Comparison of ENCODE assay signal across 34 cellular contexts in the genomic region with DNA sequence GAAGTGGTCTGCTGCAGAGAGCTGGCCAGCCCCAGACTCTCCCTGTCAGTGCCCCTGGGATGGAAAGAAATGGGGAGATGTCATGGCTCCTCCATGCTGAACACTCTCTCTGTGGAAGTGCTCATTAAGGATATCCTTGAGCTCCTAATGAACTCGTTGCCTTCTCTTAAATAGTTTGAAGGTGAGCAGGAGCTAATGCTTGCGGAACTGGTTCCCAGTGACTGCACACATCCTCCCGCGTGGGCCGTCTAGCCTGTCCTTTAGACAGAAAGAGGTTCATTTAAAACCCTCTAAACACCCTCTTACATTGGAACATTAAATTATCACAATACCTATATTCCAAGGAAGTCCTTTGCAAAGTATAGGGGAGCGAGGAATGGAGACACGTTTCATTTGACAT. TPM values are rescaled to one million over a fixed set of nuclear protein-coding genes. Genes with fewer than 3 reads are reported as not detected.
"Had no signal": no experiment of that assay in that cellular context is flagged by ENCODE, and none has a peak within 500 bp of the region (broad histone marks: within the 10 kb centered on the region; RNA-seq: fewer than 3 reads in every experiment).

No MANE protein-coding gene starts in this region.

- H3K4me3 ChIP-seq: left lung, lower lobe of right lung, pancreas, prostate gland, skin epidermis, spleen, suprapubic skin, thoracic aorta, tibial artery, upper lobe of left lung, vagina had no signal

- H3K4me1 ChIP-seq: left lung, lower lobe of right lung, pancreas, prostate gland, suprapubic skin, upper lobe of left lung, vagina had no signal

- FAIRE-seq: islet of Langerhans, kidney, pancreas had no signal

- H3K4me1 Mint-ChIP-seq: nephron, neural crest cell had no signal

- H3K27ac ChIP-seq: left lung, lower lobe of right lung, pancreas, prostate gland, skin epidermis, suprapubic skin, thoracic aorta, upper lobe of left lung, vagina had no signal

- H3K27me3 ChIP-seq: left lung, pancreas, spleen, suprapubic skin, tibial artery, upper lobe of left lung, vagina had no signal

- H3K4me3 Mint-ChIP-seq: immature natural killer cell; naive thymus-derived CD8-positive, alpha-beta T cell; nephron; stimulated activated effector memory CD8-positive, alpha-beta T cell treated with anti-CD3 and anti-CD28 coated beads, Interleukin-12 subunit alpha, Interleukin-12 subunit beta, amount 100 ng/mL, for 72 hours; stimulated activated naive CD8-positive, alpha-beta T cell treated with anti-CD3 and anti-CD28 coated beads, Interleukin-15, Interleukin-2, amounts not matched to agents 100 ng/mL and 50 ng/mL, for 24 hours had no signal

- H3K36me3 ChIP-seq: left lung, lower lobe of right lung, pancreas, prostate gland, spleen, suprapubic skin, thoracic aorta, tibial artery, upper lobe of left lung, vagina had no signal

- DNase-seq: hypothalamus; immature natural killer cell; kidney; left colon; left lung; lower lobe of right lung; mammary epithelial cell; mesenchymal stem cell; naive thymus-derived CD8-positive, alpha-beta T cell; nucleus accumbens; posterior cingulate gyrus; retina; spleen; stimulated activated CD4-positive, alpha-beta T cell treated with anti-CD3 and anti-CD28 coated beads, Interleukin-4, amount 100 ng/mL, for 24 hours; stimulated activated naive CD4-positive, alpha-beta T cell; tibial artery; upper lobe of left lung had no signal

- H3K9me3 ChIP-seq: left lung, lower lobe of right lung, pancreas, prostate gland, suprapubic skin, thoracic aorta, tibial artery, upper lobe of left lung, vagina had no signal

- H3K27ac Mint-ChIP-seq: immature natural killer cell; nephron; stimulated activated effector memory CD8-positive, alpha-beta T cell treated with anti-CD3 and anti-CD28 coated beads, Interleukin-12 subunit alpha, Interleukin-12 subunit beta, amount 100 ng/mL, for 72 hours; stimulated activated naive CD8-positive, alpha-beta T cell treated with anti-CD3 and anti-CD28 coated beads, Interleukin-15, Interleukin-2, amounts not matched to agents 100 ng/mL and 50 ng/mL, for 24 hours had no signal

- H3K36me3 Mint-ChIP-seq: immature natural killer cell; stimulated activated effector memory CD8-positive, alpha-beta T cell treated with anti-CD3 and anti-CD28 coated beads, Interleukin-12 subunit alpha, Interleukin-12 subunit beta, amount 100 ng/mL, for 72 hours had no signal

- ATAC-seq: left colon; left lung; lower lobe of right lung; naive thymus-derived CD8-positive, alpha-beta T cell; pancreas; right cardiac atrium; sciatic nerve; stimulated activated effector memory CD8-positive, alpha-beta T cell treated with anti-CD3 and anti-CD28 coated beads, Interleukin-12 subunit alpha, Interleukin-12 subunit beta, amount 100 ng/mL, for 72 hours had no signal

RNA-seq across cellular contexts. Expression of a gene that starts 5.9 kb away (rescaled TPM):
- total RNA-seq: kidney, left lung, lower lobe of right lung, mammary epithelial cell, mucosa of gallbladder, neural crest cell, osteoblast, pancreas, sciatic nerve, subcutaneous adipose tissue, suprapubic skin, thoracic aorta, urinary bladder, vagina had no signal
- polyA plus RNA-seq: immature natural killer cell, mammary epithelial cell, pancreas, right cardiac atrium had no signal
